In the genomic region with DNA sequence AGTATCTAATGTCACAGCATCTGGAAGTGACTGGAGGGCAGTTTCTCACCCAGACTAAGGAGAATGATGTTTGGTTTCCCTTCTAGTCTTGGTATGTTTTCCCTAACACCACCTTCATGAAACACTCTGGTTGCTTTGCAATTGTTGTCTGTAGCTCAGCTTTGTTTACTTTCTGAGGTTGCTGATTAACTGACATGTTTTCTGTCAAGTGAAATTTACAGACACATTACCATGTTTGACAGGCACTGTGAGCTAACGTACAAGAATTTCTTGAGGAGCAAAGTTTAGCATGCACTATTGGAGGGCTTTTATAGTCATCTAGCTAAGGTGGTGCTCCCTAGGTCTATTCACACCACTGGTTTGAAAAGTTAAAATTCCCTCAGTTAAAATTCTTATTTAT, we compare ENCODE assay signal across 1 cellular context.
TF ChIP-seq lines count a peak whose summit lies in the region.

No MANE protein-coding gene starts in this region.

TF ChIP-seq in HepG2, 621 proteins besides CTCF, POLR2A, EP300 and RAD21 (continued from another document and continues in another):
- TF ChIP-seq, protein P1, sequence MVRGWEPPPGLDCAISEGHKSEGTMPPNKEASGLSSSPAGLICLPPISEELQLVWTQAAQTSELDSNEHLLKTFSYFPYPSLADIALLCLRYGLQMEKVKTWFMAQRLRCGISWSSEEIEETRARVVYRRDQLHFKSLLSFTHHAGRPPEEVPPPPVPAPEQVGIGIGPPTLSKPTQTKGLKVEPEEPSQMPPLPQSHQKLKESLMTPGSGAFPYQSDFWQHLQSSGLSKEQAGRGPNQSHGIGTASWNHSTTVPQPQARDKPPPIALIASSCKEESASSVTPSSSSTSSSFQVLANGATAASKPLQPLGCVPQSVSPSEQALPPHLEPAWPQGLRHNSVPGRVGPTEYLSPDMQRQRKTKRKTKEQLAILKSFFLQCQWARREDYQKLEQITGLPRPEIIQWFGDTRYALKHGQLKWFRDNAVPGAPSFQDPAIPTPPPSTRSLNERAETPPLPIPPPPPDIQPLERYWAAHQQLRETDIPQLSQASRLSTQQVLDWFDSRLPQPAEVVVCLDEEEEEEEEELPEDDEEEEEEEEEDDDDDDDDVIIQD (CRISPR knock-in tag; IDR thresholded peaks at IDR 0.05; ENCODE audit: low read depth), result peak; percentile 81; the same call in 1 of the 2 replicates
- TF ChIP-seq, protein P2, sequence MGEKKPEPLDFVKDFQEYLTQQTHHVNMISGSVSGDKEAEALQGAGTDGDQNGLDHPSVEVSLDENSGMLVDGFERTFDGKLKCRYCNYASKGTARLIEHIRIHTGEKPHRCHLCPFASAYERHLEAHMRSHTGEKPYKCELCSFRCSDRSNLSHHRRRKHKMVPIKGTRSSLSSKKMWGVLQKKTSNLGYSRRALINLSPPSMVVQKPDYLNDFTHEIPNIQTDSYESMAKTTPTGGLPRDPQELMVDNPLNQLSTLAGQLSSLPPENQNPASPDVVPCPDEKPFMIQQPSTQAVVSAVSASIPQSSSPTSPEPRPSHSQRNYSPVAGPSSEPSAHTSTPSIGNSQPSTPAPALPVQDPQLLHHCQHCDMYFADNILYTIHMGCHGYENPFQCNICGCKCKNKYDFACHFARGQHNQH (CRISPR knock-in tag; IDR thresholded peaks at IDR 0.05), result 0 out of 2 replicates have a peak, but pooled peaks have one; percentile 42
- TF ChIP-seq ZNF17 (CRISPR knock-in tag; IDR thresholded peaks at IDR 0.05) (no peak), NFKB2 (CRISPR knock-in tag; IDR thresholded peaks at IDR 0.05; ENCODE audit: borderline replicate concordance) (no peak), HNF4A (CRISPR knock-in tag; IDR thresholded peaks at IDR 0.05) (peak; percentile 61), ZNF432 (CRISPR knock-in tag; IDR thresholded peaks at IDR 0.05; ENCODE audit: borderline replicate concordance) (no peak), GPN1 (CRISPR knock-in tag; IDR thresholded peaks at IDR 0.05; ENCODE audit: borderline replicate concordance) (no peak), KDM6A (CRISPR knock-in tag; IDR thresholded peaks at IDR 0.05; ENCODE audit: low read depth) (0 out of 2 replicates have a peak, but pooled peaks have one; percentile 58), PITX1 (CRISPR knock-in tag; IDR thresholded peaks at IDR 0.05) (no peak), ZC3H4 (CRISPR knock-in tag; IDR thresholded peaks at IDR 0.05; ENCODE audit: borderline replicate concordance) (no peak), SRSF1 (optimal IDR thresholded peaks at IDR 0.05; ENCODE audit: low read depth, low read length) (no peak), ZNF34 (CRISPR knock-in tag; IDR thresholded peaks at IDR 0.05; ENCODE audit: borderline replicate concordance) (no peak), ARNT (IDR thresholded peaks at IDR 0.05) (no peak), THYN1 (CRISPR knock-in tag; IDR thresholded peaks at IDR 0.05; ENCODE audit: borderline replicate concordance, low read depth) (no peak), ZNF563 (CRISPR knock-in tag; IDR thresholded peaks at IDR 0.05) (no peak), SALL2 (CRISPR knock-in tag; IDR thresholded peaks at IDR 0.05) (no peak), ZNF367 (CRISPR knock-in tag; IDR thresholded peaks at IDR 0.05; ENCODE audit: borderline replicate concordance) (no peak), STAG1 (CRISPR knock-in tag; IDR thresholded peaks at IDR 0.05) (no peak), JUND (CRISPR knock-in tag; IDR thresholded peaks at IDR 0.05) (no peak), ISX (CRISPR knock-in tag; conservative IDR thresholded peaks at IDR 0.05) (no peak), ZNF816 (CRISPR knock-in tag; IDR thresholded peaks at IDR 0.05; ENCODE audit: borderline replicate concordance) (no peak), DR1 (CRISPR knock-in tag; IDR thresholded peaks at IDR 0.05) (no peak)
- TF ChIP-seq, protein P3, sequence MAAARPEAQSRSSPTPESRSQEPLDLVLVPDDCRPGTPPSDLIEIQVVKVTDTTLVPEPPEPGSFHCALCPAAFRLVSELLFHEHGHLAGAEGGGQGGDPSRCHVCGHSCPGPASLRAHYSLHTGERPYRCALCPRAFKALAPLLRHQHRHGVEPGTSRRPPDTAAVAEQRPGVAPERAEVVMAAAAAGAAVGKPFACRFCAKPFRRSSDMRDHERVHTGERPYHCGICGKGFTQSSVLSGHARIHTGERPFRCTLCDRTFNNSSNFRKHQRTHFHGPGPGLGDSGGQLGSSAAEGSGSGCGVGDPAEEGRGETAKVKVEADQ (CRISPR knock-in tag; IDR thresholded peaks at IDR 0.05; ENCODE audit: borderline replicate concordance), result no peak
- TF ChIP-seq, protein P4, sequence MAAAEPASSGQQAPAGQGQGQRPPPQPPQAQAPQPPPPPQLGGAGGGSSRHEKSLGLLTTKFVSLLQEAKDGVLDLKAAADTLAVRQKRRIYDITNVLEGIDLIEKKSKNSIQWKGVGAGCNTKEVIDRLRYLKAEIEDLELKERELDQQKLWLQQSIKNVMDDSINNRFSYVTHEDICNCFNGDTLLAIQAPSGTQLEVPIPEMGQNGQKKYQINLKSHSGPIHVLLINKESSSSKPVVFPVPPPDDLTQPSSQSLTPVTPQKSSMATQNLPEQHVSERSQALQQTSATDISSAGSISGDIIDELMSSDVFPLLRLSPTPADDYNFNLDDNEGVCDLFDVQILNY (CRISPR knock-in tag; conservative IDR thresholded peaks at IDR 0.05), result no peak
- TF ChIP-seq, protein P5, sequence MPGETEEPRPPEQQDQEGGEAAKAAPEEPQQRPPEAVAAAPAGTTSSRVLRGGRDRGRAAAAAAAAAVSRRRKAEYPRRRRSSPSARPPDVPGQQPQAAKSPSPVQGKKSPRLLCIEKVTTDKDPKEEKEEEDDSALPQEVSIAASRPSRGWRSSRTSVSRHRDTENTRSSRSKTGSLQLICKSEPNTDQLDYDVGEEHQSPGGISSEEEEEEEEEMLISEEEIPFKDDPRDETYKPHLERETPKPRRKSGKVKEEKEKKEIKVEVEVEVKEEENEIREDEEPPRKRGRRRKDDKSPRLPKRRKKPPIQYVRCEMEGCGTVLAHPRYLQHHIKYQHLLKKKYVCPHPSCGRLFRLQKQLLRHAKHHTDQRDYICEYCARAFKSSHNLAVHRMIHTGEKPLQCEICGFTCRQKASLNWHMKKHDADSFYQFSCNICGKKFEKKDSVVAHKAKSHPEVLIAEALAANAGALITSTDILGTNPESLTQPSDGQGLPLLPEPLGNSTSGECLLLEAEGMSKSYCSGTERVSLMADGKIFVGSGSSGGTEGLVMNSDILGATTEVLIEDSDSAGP (CRISPR knock-in tag; IDR thresholded peaks at IDR 0.05; ENCODE audit: borderline replicate concordance), result no peak
- TF ChIP-seq, protein P6, sequence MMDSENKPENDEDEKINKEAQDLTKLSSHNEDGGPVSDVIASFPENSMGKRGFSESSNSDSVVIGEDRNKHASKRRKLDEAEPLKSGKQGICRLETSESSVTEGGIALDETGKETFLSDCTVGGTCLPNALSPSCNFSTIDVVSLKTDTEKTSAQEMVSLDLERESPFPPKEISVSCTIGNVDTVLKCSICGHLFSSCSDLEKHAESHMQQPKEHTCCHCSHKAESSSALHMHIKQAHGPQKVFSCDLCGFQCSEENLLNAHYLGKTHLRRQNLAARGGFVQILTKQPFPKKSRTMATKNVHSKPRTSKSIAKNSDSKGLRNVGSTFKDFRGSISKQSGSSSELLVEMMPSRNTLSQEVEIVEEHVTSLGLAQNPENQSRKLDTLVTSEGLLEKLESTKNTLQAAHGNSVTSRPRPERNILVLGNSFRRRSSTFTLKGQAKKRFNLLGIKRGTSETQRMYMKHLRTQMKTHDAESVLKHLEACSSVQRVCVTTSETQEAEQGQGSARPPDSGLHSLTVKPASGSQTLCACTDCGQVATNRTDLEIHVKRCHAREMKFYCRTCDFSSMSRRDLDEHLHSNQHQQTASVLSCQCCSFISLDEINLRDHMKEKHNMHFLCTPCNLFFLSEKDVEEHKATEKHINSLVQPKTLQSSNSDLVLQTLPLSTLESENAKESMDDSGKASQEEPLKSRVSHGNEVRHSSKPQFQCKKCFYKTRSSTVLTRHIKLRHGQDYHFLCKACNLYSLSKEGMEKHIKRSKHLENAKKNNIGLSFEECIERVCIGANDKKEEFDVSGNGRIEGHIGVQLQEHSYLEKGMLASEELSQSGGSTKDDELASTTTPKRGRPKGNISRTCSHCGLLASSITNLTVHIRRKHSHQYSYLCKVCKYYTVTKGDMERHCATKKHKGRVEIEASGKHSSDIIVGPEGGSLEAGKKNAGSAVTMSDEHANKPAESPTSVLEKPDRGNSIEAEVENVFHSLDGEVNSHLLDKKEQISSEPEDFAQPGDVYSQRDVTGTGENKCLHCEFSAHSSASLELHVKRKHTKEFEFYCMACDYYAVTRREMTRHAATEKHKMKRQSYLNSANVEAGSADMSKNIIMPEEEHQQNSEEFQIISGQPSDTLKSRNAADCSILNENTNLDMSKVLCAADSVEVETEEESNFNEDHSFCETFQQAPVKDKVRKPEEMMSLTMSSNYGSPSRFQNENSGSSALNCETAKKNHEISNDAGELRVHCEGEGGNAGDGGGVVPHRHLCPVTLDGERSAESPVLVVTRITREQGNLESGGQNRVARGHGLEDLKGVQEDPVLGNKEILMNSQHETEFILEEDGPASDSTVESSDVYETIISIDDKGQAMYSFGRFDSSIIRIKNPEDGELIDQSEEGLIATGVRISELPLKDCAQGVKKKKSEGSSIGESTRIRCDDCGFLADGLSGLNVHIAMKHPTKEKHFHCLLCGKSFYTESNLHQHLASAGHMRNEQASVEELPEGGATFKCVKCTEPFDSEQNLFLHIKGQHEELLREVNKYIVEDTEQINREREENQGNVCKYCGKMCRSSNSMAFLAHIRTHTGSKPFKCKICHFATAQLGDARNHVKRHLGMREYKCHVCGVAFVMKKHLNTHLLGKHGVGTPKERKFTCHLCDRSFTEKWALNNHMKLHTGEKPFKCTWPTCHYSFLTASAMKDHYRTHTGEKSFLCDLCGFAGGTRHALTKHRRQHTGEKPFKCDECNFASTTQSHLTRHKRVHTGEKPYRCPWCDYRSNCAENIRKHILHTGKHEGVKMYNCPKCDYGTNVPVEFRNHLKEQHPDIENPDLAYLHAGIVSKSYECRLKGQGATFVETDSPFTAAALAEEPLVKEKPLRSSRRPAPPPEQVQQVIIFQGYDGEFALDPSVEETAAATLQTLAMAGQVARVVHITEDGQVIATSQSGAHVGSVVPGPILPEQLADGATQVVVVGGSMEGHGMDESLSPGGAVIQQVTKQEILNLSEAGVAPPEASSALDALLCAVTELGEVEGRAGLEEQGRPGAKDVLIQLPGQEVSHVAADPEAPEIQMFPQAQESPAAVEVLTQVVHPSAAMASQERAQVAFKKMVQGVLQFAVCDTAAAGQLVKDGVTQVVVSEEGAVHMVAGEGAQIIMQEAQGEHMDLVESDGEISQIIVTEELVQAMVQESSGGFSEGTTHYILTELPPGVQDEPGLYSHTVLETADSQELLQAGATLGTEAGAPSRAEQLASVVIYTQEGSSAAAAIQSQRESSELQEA (CRISPR knock-in tag; IDR thresholded peaks at IDR 0.05; ENCODE audit: not compliant biosample characterization), result no peak
- TF ChIP-seq, protein P7, sequence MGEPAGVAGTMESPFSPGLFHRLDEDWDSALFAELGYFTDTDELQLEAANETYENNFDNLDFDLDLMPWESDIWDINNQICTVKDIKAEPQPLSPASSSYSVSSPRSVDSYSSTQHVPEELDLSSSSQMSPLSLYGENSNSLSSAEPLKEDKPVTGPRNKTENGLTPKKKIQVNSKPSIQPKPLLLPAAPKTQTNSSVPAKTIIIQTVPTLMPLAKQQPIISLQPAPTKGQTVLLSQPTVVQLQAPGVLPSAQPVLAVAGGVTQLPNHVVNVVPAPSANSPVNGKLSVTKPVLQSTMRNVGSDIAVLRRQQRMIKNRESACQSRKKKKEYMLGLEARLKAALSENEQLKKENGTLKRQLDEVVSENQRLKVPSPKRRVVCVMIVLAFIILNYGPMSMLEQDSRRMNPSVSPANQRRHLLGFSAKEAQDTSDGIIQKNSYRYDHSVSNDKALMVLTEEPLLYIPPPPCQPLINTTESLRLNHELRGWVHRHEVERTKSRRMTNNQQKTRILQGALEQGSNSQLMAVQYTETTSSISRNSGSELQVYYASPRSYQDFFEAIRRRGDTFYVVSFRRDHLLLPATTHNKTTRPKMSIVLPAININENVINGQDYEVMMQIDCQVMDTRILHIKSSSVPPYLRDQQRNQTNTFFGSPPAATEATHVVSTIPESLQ (CRISPR knock-in tag; conservative IDR thresholded peaks at IDR 0.05), result no peak
- TF ChIP-seq, protein P8, sequence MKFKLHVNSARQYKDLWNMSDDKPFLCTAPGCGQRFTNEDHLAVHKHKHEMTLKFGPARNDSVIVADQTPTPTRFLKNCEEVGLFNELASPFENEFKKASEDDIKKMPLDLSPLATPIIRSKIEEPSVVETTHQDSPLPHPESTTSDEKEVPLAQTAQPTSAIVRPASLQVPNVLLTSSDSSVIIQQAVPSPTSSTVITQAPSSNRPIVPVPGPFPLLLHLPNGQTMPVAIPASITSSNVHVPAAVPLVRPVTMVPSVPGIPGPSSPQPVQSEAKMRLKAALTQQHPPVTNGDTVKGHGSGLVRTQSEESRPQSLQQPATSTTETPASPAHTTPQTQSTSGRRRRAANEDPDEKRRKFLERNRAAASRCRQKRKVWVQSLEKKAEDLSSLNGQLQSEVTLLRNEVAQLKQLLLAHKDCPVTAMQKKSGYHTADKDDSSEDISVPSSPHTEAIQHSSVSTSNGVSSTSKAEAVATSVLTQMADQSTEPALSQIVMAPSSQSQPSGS (CRISPR knock-in tag; IDR thresholded peaks at IDR 0.05), result no peak
- TF ChIP-seq, protein P9, sequence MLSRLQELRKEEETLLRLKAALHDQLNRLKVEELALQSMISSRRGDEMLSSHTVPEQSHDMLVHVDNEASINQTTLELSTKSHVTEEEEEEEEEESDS (CRISPR knock-in tag; IDR thresholded peaks at IDR 0.05; ENCODE audit: borderline replicate concordance), result no peak
- TF ChIP-seq, protein P10, sequence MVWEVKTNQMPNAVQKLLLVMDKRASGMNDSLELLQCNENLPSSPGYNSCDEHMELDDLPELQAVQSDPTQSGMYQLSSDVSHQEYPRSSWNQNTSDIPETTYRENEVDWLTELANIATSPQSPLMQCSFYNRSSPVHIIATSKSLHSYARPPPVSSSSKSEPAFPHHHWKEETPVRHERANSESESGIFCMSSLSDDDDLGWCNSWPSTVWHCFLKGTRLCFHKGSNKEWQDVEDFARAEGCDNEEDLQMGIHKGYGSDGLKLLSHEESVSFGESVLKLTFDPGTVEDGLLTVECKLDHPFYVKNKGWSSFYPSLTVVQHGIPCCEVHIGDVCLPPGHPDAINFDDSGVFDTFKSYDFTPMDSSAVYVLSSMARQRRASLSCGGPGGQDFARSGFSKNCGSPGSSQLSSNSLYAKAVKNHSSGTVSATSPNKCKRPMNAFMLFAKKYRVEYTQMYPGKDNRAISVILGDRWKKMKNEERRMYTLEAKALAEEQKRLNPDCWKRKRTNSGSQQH (CRISPR knock-in tag; IDR thresholded peaks at IDR 0.05; ENCODE audit: low read depth), result peak; percentile 41; the same call in 1 of the 2 replicates
- TF ChIP-seq, protein P11, sequence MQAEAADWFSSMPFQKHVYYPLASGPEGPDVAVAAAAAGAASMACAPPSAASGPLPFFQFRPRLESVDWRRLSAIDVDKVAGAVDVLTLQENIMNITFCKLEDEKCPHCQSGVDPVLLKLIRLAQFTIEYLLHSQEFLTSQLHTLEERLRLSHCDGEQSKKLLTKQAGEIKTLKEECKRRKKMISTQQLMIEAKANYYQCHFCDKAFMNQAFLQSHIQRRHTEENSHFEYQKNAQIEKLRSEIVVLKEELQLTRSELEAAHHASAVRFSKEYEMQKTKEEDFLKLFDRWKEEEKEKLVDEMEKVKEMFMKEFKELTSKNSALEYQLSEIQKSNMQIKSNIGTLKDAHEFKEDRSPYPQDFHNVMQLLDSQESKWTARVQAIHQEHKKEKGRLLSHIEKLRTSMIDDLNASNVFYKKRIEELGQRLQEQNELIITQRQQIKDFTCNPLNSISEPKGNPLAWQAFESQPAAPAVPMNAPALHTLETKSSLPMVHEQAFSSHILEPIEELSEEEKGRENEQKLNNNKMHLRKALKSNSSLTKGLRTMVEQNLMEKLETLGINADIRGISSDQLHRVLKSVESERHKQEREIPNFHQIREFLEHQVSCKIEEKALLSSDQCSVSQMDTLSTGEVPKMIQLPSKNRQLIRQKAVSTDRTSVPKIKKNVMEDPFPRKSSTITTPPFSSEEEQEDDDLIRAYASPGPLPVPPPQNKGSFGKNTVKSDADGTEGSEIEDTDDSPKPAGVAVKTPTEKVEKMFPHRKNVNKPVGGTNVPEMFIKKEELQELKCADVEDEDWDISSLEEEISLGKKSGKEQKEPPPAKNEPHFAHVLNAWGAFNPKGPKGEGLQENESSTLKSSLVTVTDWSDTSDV (CRISPR knock-in tag; IDR thresholded peaks at IDR 0.05), result no peak
